Comparison of ENCODE assay signal across 28 cellular contexts in the genomic region with DNA sequence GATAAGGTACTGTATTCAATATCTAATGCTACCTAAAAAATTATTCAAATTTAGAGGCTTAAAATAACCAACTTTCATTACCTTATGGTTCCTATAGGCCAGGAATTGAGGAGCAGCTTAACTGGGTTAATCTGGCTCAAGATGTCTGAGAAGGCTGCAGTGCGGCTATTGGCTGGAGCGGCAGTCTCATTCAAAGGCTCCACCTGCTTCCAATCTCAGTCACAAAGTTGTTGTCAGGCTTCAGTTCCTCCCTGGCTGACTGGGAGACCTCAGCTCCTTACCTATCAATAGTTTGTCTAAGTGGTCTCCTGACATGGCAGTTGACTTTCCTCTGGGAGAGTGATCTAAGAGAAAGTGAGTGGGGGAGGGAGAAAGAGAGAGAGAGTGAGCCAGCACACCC.
"Had no signal": no experiment of that assay in that cellular context is flagged by ENCODE, and none has a peak within 500 bp of the region (broad histone marks: within the 10 kb centered on the region; RNA-seq: fewer than 3 reads in every experiment).

No MANE protein-coding gene starts in this region.

- H3K36me3 Mint-ChIP-seq: activated naive CD8-positive, alpha-beta T cell treated with anti-CD3 and anti-CD28 coated beads for 36 hours had no signal

- H3K4me1 ChIP-seq: adrenal gland, body of pancreas, esophagus muscularis mucosa, foreskin keratinocyte, sigmoid colon, suprapubic skin, tibial artery, upper lobe of right lung had no signal

- H3K9me3 Mint-ChIP-seq: activated naive CD4-positive, alpha-beta T cell treated with anti-CD3 and anti-CD28 coated beads for 36 hours; activated naive CD8-positive, alpha-beta T cell treated with anti-CD3 and anti-CD28 coated beads for 36 hours; nephron had no signal

- DNase-seq: activated CD4-positive, alpha-beta T cell treated with anti-CD3 and anti-CD28 coated beads for 4 hours; activated CD4-positive, alpha-beta T cell treated with anti-CD3 and anti-CD28 coated beads, Interleukin-2, amount 50 U/mL, for 4 hours; activated effector memory CD4-positive, alpha-beta T cell treated with anti-CD3 and anti-CD28 coated beads, Interleukin-2, amount 50 U/mL, for 16 hours; activated naive CD4-positive, alpha-beta T cell treated with anti-CD3 and anti-CD28 coated beads for 36 hours; activated naive CD8-positive, alpha-beta T cell treated with anti-CD3 and anti-CD28 coated beads for 36 hours; adrenal gland; aorta; body of pancreas; dermis blood vessel endothelial cell; effector CD4-positive, alpha-beta T cell; foreskin keratinocyte; islet precursor cell; left ventricle myocardium inferior; mucosa of descending colon; ovary; retina; sigmoid colon; stimulated activated CD4-positive, alpha-beta T cell treated with anti-CD3 and anti-CD28 coated beads, Interleukin-15, amount 100 ng/mL, for 24 hours; stimulated activated CD4-positive, alpha-beta T cell treated with anti-CD3 and anti-CD28 coated beads, Interleukin-2, amount 100 ng/mL, for 24 hours; stimulated activated naive CD4-positive, alpha-beta T cell; T-helper 17 cell; tibial artery; upper lobe of right lung had no signal

- H3K27me3 ChIP-seq: adrenal gland, body of pancreas, esophagus muscularis mucosa, foreskin keratinocyte, ovary, sigmoid colon, suprapubic skin, tibial artery, upper lobe of right lung had no signal

- H3K27ac Mint-ChIP-seq: activated naive CD4-positive, alpha-beta T cell treated with anti-CD3 and anti-CD28 coated beads for 36 hours; activated naive CD8-positive, alpha-beta T cell treated with anti-CD3 and anti-CD28 coated beads for 36 hours; progenitor cell of endocrine pancreas; T-helper 17 cell had no signal

- H3K4me1 Mint-ChIP-seq: activated naive CD8-positive, alpha-beta T cell treated with anti-CD3 and anti-CD28 coated beads for 36 hours; T-helper 17 cell had no signal

- H3K27ac ChIP-seq: adrenal gland, body of pancreas, esophagus muscularis mucosa, foreskin keratinocyte, left ventricle myocardium inferior, ovary, sigmoid colon, suprapubic skin, tibial artery, upper lobe of right lung had no signal

- H3K9me3 ChIP-seq: adrenal gland, body of pancreas, esophagus muscularis mucosa, left ventricle myocardium inferior, mucosa of descending colon, ovary, sigmoid colon, suprapubic skin, tibial artery, upper lobe of right lung had no signal

- H3K4me3 ChIP-seq: adrenal gland, body of pancreas, esophagus muscularis mucosa, left ventricle myocardium inferior, lung, mucosa of descending colon, ovary, sigmoid colon, suprapubic skin, tibial artery, upper lobe of right lung had no signal

- H3K36me3 ChIP-seq: adrenal gland, esophagus muscularis mucosa, left ventricle myocardium inferior, ovary, sigmoid colon, suprapubic skin, tibial artery, upper lobe of right lung had no signal

- H3K4me3 Mint-ChIP-seq: activated naive CD4-positive, alpha-beta T cell treated with anti-CD3 and anti-CD28 coated beads for 36 hours; activated naive CD8-positive, alpha-beta T cell treated with anti-CD3 and anti-CD28 coated beads for 36 hours; T-helper 17 cell had no signal

- ATAC-seq: body of pancreas, foreskin keratinocyte, mucosa of descending colon, T-helper 17 cell, upper lobe of right lung had no signal
